Comparison of ENCODE assay signal across 15 cellular contexts in genomic region chr9:98218562-98219363, GRCh38. TPM values are rescaled to one million over a fixed set of nuclear protein-coding genes. Genes with fewer than 3 reads are reported as not detected.
DNase-seq lines count a peak whose midpoint lies in the region; ATAC-seq, FAIRE-seq and TF ChIP-seq lines count a peak whose summit lies in the region.
"Had no signal": no experiment of that assay in that cellular context is flagged by ENCODE, and none has a peak within 500 bp of the region (broad histone marks: within the 10 kb centered on the region; RNA-seq: fewer than 3 reads in every experiment).

No MANE protein-coding gene starts in this region.

- CTCF ChIA-PET in A549 (lab: Yijun Ruan, JAX), result interaction anchor here (1.7 to 10.5 kb wide), 4 partner anchors 11 to 144 kb away, joined by 3 to 53 read pairs (median 27); no protein-coding TSS in a partner anchor

- peak overlapping the region; percentile 30 for H3K27ac Mint-ChIP-seq in dendritic cell treated with granulocyte-macrophage colony-stimulating factor and Interleukin-4, amounts not matched to agents 40 ng/mL and 50 ng/mL, for 4 days
- H3K27ac Mint-ChIP-seq: activated CD4-positive, alpha-beta memory T cell treated with anti-CD3 and anti-CD28 coated beads for 36 hours; activated T-helper 2 cell treated with anti-CD3 and anti-CD28 coated beads, Interferon-gamma antibody, Interleukin-2, Interleukin-4, amounts not matched to agents 10 μg/mL and 5 μg/mL and 100 μg/mL, durations not matched to agents 14 hours and 24 hours and 36 hours had no signal

- POLR2A ChIA-PET in A549 (lab: Yijun Ruan, JAX), result interaction anchor here (1.4 kb wide), 1 partner anchor 37 kb away, joined by 6 read pairs; the partner anchor contains the start of gene TBC1D2

- no peak for TF ChIP-seq CTCF in A549 (IDR thresholded peaks at IDR 0.05)
- TF ChIP-seq CTCF in left lung (IDR thresholded peaks at IDR 0.05), result no peak

- peaks cover 0 to 96% of the 10 kb centered on the region in 2 donors for H3K36me3 ChIP-seq in left lung

- H3K4me3 Mint-ChIP-seq in dendritic cell treated with granulocyte-macrophage colony-stimulating factor and Interleukin-4, amounts not matched to agents 40 ng/mL and 50 ng/mL, for 4 days, result no peak overlapping the region
- H3K4me3 Mint-ChIP-seq: activated CD4-positive, alpha-beta memory T cell treated with anti-CD3 and anti-CD28 coated beads for 36 hours had no signal

- 0 out of 3 replicates have a peak overlapping the region, but pooled peaks have one; percentile 22 for H3K4me2 ChIP-seq in A549

- H3K27me3 ChIP-seq in left lung, result no peaks in the 10 kb centered on the region
- H3K27me3 ChIP-seq: gastrocnemius medialis had no signal

- H3K9me3 ChIP-seq in A549, result no peaks in the 10 kb centered on the region
- H3K9me3 ChIP-seq in left lung, result no peaks in the 10 kb centered on the region
- H3K9me3 ChIP-seq: gastrocnemius medialis had no signal

- H3K27me3 Mint-ChIP-seq in dendritic cell treated with granulocyte-macrophage colony-stimulating factor and Interleukin-4, amounts not matched to agents 40 ng/mL and 50 ng/mL, for 4 days, result no peaks in the 10 kb centered on the region
- H3K27me3 Mint-ChIP-seq: activated CD4-positive, alpha-beta memory T cell treated with anti-CD3 and anti-CD28 coated beads for 36 hours had no signal

- TF ChIP-seq RAD21 in A549 (conservative IDR thresholded peaks at IDR 0.05 in 1 of 2, IDR thresholded peaks at IDR 0.05 in 1 of 2), result no peak
- no peak for TF ChIP-seq RAD21 in Ishikawa (IDR thresholded peaks at IDR 0.05; ENCODE audit: low read depth)

- H3K27ac ChIP-seq in A549 (peak overlapping the region; percentile 48 to 86; a peak in 5 of 6 replicates), left lung (peak overlapping the region; percentile 57 to 87)
- H3K27ac ChIP-seq: gastrocnemius medialis had no signal

- FAIRE-seq in A549 (lab: Jason Lieb, UNC), result no peak

- peaks cover 97% of the 10 kb centered on the region for H3K36me3 Mint-ChIP-seq in dendritic cell treated with granulocyte-macrophage colony-stimulating factor and Interleukin-4, amounts not matched to agents 40 ng/mL and 50 ng/mL, for 4 days (ENCODE audit: low read depth)

- H3K4me1 Mint-ChIP-seq in dendritic cell treated with granulocyte-macrophage colony-stimulating factor and Interleukin-4, amounts not matched to agents 40 ng/mL and 50 ng/mL, for 4 days (ENCODE audit: low read depth), result peaks cover 28% of the 10 kb centered on the region

- TF ChIP-seq POLR2A in A549 (IDR thresholded peaks at IDR 0.05; ENCODE audit: low read length), result no peak

- no peaks in the 10 kb centered on the region for H3K9me3 Mint-ChIP-seq in dendritic cell treated with granulocyte-macrophage colony-stimulating factor and Interleukin-4, amounts not matched to agents 40 ng/mL and 50 ng/mL, for 4 days
- H3K9me3 Mint-ChIP-seq: activated CD4-positive, alpha-beta memory T cell treated with anti-CD3 and anti-CD28 coated beads for 36 hours; activated T-helper 2 cell treated with anti-CD3 and anti-CD28 coated beads, Interferon-gamma antibody, Interleukin-2, Interleukin-4, amounts not matched to agents 10 μg/mL and 5 μg/mL and 100 μg/mL, durations not matched to agents 14 hours and 24 hours and 36 hours had no signal

- ATAC-seq in A549, result no peak
- peak; percentile 77 for ATAC-seq in left lung
- ATAC-seq: gastrocnemius medialis had no signal

- intact Hi-C loops in dendritic cell treated with granulocyte-macrophage colony-stimulating factor and Interleukin-4, amounts not matched to agents 40 ng/mL and 50 ng/mL, for 4 days (cut with micrococcal nuclease), result no loop called here
- intact Hi-C loops in left lung (cut with DNase I), result no loop called here

- H3K4me3 ChIP-seq in A549 (no peak overlapping the region), left lung (no peak overlapping the region)
- H3K4me3 ChIP-seq: gastrocnemius medialis had no signal

- peaks cover 38% of the 10 kb centered on the region for H3K4me1 ChIP-seq in A549
- H3K4me1 ChIP-seq in left lung, result peaks cover 8 to 20% of the 10 kb centered on the region in 2 donors
- H3K4me1 ChIP-seq: gastrocnemius medialis had no signal

- DNase-seq in A549 (ENCODE audit: low read depth in 1 of 2, low spot score in 1 of 2), result no peak
- no peak for DNase-seq in left lung
- DNase-seq in T-helper 1 cell, result no peak
- DNase-seq in hippocampal formation (lab: John Stamatoyannopoulos, UW), result no peak
- no peak for DNase-seq in ACHN
- DNase-seq in HuH-7 (ENCODE audit: low spot score), result no peak
- DNase-seq: activated CD4-positive, alpha-beta memory T cell treated with anti-CD3 and anti-CD28 coated beads for 36 hours; effector CD4-positive, alpha-beta T cell; gastrocnemius medialis; occipital lobe; Right ventricle myocardium superior; T-helper 9 cell had no signal

- TF ChIP-seq EP300 in A549 (IDR thresholded peaks at IDR 0.05) (no peak), Ishikawa (IDR thresholded peaks at IDR 0.05; ENCODE audit: borderline replicate concordance) (peak; percentile 74)

- WGBS in A549 (ENCODE audit: missing lambda C conversion rate), result 89% methylated on average over 11 of the region's 11 CpGs

- in situ Hi-C loops in ACHN (cut with HindIII; ENCODE audit: low pct_ligation_motif_present, low pct_unique_long_range_greater_than_20kb, low sequenced_read_pairs), result no loop called here

TF ChIP-seq in A549, 52 proteins besides CTCF, POLR2A, EP300 and RAD21:
- no peak for TF ChIP-seq CHD2 (IDR thresholded peaks at IDR 0.05; ENCODE audit: low read length, partially characterized antibody)
- TF ChIP-seq POLR2AphosphoS2 (conservative IDR thresholded peaks at IDR 0.05; ENCODE audit: low read length), result no peak
- no peak for TF ChIP-seq CHD4 (IDR thresholded peaks at IDR 0.05; ENCODE audit: borderline replicate concordance)
- TF ChIP-seq HDAC2 (IDR thresholded peaks at IDR 0.05), result no peak
- TF ChIP-seq HEYL (CRISPR knock-in tag; IDR thresholded peaks at IDR 0.05), result no peak
TF ChIP-seq in A549: peak in this region for 0.

TF ChIP-seq in Ishikawa, 13 proteins besides CTCF, POLR2A, EP300 and RAD21:
- peak; percentile 68; the same call in 1 of the 2 replicates for TF ChIP-seq FOXM1 (IDR thresholded peaks at IDR 0.05; ENCODE audit: borderline replicate concordance, low read depth)
- peak; percentile 28; the same call in 1 of the 2 replicates for TF ChIP-seq TEAD4 (IDR thresholded peaks at IDR 0.05)
- peak; percentile 15; the same call in 1 of the 2 replicates for TF ChIP-seq MAX (IDR thresholded peaks at IDR 0.05)
- TF ChIP-seq EGR1 (IDR thresholded peaks at IDR 0.05), result no peak
- TF ChIP-seq NFIC (IDR thresholded peaks at IDR 0.05), result peak; percentile 57; the same call in 1 of the 2 replicates
- no peak for TF ChIP-seq ZBTB7A (IDR thresholded peaks at IDR 0.05; ENCODE audit: low read depth)
- peak; percentile 74 for TF ChIP-seq TCF12 (IDR thresholded peaks at IDR 0.05; ENCODE audit: low read depth)
- TF ChIP-seq CEBPB (IDR thresholded peaks at IDR 0.05), result 0 out of 2 replicates have a peak, but pooled peaks have one; percentile 4

RNA-seq across cellular contexts. Expression of gene CORO2A, which starts 26.3 kb away (rescaled TPM):
- polyA plus RNA-seq in A549 (2011; rRNA removed) (2.0 and 3.1 TPM in 2 replicates), A549 (2017; fragmentation: RNase III; extraction: RNeasy Plus Mini Kit Qiagen cat#74134 plus additional on column Dnase treatment) (0.42 to 0.50 TPM (median 0.49 TPM) in 3 replicates)
- polyA plus RNA-seq in A549 (2012; cell fraction: cytosol; rRNA removed), result 0.42 and 0.53 TPM in 2 replicates
- 0.29 and 0.31 TPM in 2 replicates for polyA plus RNA-seq in A549 (2012; cell fraction: nucleus; rRNA removed)
- polyA minus RNA-seq in A549 (2011; rRNA and poly(A)+ RNA removed), result 2.4 and 4.8 TPM in 2 replicates
- total RNA-seq in left lung, result 10 to 100 TPM; 14.9 to 20.4 TPM

RNA-seq across cellular contexts. Expression of gene TBC1D2, which starts 36.7 kb away (rescaled TPM):
- polyA plus RNA-seq in A549 (2011; rRNA removed) (3.3 and 4.1 TPM in 2 replicates), A549 (2017; fragmentation: RNase III; extraction: RNeasy Plus Mini Kit Qiagen cat#74134 plus additional on column Dnase treatment) (6.5 to 7.5 TPM (median 7.3 TPM) in 3 replicates)
- 4.1 and 4.6 TPM in 2 replicates for polyA plus RNA-seq in A549 (2012; cell fraction: cytosol; rRNA removed)
- polyA plus RNA-seq in A549 (2012; cell fraction: nucleus; rRNA removed), result 11.3 and 11.9 TPM in 2 replicates
- 5.4 and 6.4 TPM in 2 replicates for polyA minus RNA-seq in A549 (2011; rRNA and poly(A)+ RNA removed)
- total RNA-seq in left lung, result 100 to 1,000 TPM in 1 of 2 donors, 10 to 100 TPM in 1; 87.4 to 107 TPM
